ENCODE assay signal across 19 cellular contexts in genomic region chr5:159071382-159071781, GRCh38. TPM values are rescaled to one million over a fixed set of nuclear protein-coding genes. Genes with fewer than 3 reads are reported as not detected.
DNase-seq lines count a peak whose midpoint lies in the region; TF ChIP-seq lines count a peak whose summit lies in the region.
"Had no signal": no experiment of that assay in that cellular context is flagged by ENCODE, and none has a peak within 500 bp of the region (broad histone marks: within the 10 kb centered on the region; RNA-seq: fewer than 3 reads in every experiment).

No MANE protein-coding gene starts in this region.

- no peak overlapping the region for H3K4me3 Mint-ChIP-seq in activated naive CD4-positive, alpha-beta T cell treated with anti-CD3 and anti-CD28 coated beads for 36 hours
- H3K4me3 Mint-ChIP-seq in activated naive CD4-positive, alpha-beta T cell treated with anti-CD3 and anti-CD28 coated beads, Interleukin-2, amount 10 ng/mL, durations not matched to agents 7 days and 5 days, result no peak overlapping the region
- peak overlapping the region; percentile 19 for H3K4me3 Mint-ChIP-seq in T-helper 2 cell treated with Interferon-gamma antibody and Interleukin-4, amounts not matched to agents 5 μg/mL and 100 μg/mL, for 36 hours
- H3K4me3 Mint-ChIP-seq in osteocyte (ENCODE audit: unreplicated experiment), result no peak overlapping the region
- H3K4me3 Mint-ChIP-seq: central memory CD8-positive, alpha-beta T cell; H9; mesothelial cell of epicardium; neural crest cell had no signal

- H3K36me3 Mint-ChIP-seq in activated naive CD4-positive, alpha-beta T cell treated with anti-CD3 and anti-CD28 coated beads for 36 hours (ENCODE audit: low read depth), result no peaks in the 10 kb centered on the region
- H3K36me3 Mint-ChIP-seq in activated naive CD4-positive, alpha-beta T cell treated with anti-CD3 and anti-CD28 coated beads, Interleukin-2, amount 10 ng/mL, durations not matched to agents 7 days and 5 days, result no peaks in the 10 kb centered on the region
- H3K36me3 Mint-ChIP-seq in T-helper 2 cell treated with Interferon-gamma antibody and Interleukin-4, amounts not matched to agents 5 μg/mL and 100 μg/mL, for 36 hours (ENCODE audit: low read depth), result no peaks in the 10 kb centered on the region
- peaks cover 71% of the 10 kb centered on the region for H3K36me3 Mint-ChIP-seq in osteocyte (ENCODE audit: unreplicated experiment)
- H3K36me3 Mint-ChIP-seq: mesothelial cell of epicardium had no signal

- TF ChIP-seq CTCF in uterus (IDR thresholded peaks at IDR 0.05), result no peak
- TF ChIP-seq CTCF in osteocyte (IDR thresholded peaks at IDR 0.05), result no peak

- H3K4me1 ChIP-seq in uterus, result no peaks in the 10 kb centered on the region
- H3K4me1 ChIP-seq: adrenal gland, Caco-2 had no signal

- no peaks in the 10 kb centered on the region for H3K27me3 ChIP-seq in uterus
- H3K27me3 ChIP-seq: adrenal gland had no signal

- no peak for TF ChIP-seq POLR2A in uterus (IDR thresholded peaks at IDR 0.05)

- DNase-seq in activated naive CD4-positive, alpha-beta T cell treated with anti-CD3 and anti-CD28 coated beads for 36 hours, result peak; percentile 27
- no peak for DNase-seq in activated naive CD4-positive, alpha-beta T cell treated with anti-CD3 and anti-CD28 coated beads, Interleukin-2, amount 10 ng/mL, durations not matched to agents 7 days and 5 days
- DNase-seq in NCI-H187 (lab: John Stamatoyannopoulos, UW), result peak; percentile 78 to 90
- DNase-seq in T-helper 2 cell treated with Interferon-gamma antibody and Interleukin-4, amounts not matched to agents 5 μg/mL and 100 μg/mL, for 36 hours (ENCODE audit: low spot score), result no peak
- DNase-seq in uterus, result no peak
- DNase-seq in osteocyte (ENCODE audit: extremely low spot score, unreplicated experiment), result no peak
- no peak for DNase-seq in NOMO-1 treated with dmso at 0.1 percent for 144 hours (lab: John Stamatoyannopoulos, UW; ENCODE audit: unreplicated experiment)
- no peak for DNase-seq in middle frontal gyrus (ENCODE audit: extremely low spot score, low spot score)
- DNase-seq: activated CD4-positive, alpha-beta T cell treated with anti-CD3 and anti-CD28 coated beads, Interleukin-2, amount 50 U/mL, for 1 hour; adrenal gland; Caco-2; H9; hypothalamus; NCI-H226 had no signal

- no peak overlapping the region for H3K27ac Mint-ChIP-seq in activated naive CD4-positive, alpha-beta T cell treated with anti-CD3 and anti-CD28 coated beads for 36 hours
- no peak overlapping the region for H3K27ac Mint-ChIP-seq in activated naive CD4-positive, alpha-beta T cell treated with anti-CD3 and anti-CD28 coated beads, Interleukin-2, amount 10 ng/mL, durations not matched to agents 7 days and 5 days
- H3K27ac Mint-ChIP-seq in T-helper 2 cell treated with Interferon-gamma antibody and Interleukin-4, amounts not matched to agents 5 μg/mL and 100 μg/mL, for 36 hours, result no peak overlapping the region
- H3K27ac Mint-ChIP-seq in osteocyte (ENCODE audit: unreplicated experiment), result no peak overlapping the region
- H3K27ac Mint-ChIP-seq: H9, mesothelial cell of epicardium had no signal

- H3K4me3 ChIP-seq in uterus, result no peak overlapping the region
- H3K4me3 ChIP-seq: adrenal gland, SK-N-MC had no signal

- peaks cover 6% of the 10 kb centered on the region for H3K4me1 Mint-ChIP-seq in activated naive CD4-positive, alpha-beta T cell treated with anti-CD3 and anti-CD28 coated beads for 36 hours (ENCODE audit: low read depth)
- peaks cover 21% of the 10 kb centered on the region for H3K4me1 Mint-ChIP-seq in activated naive CD4-positive, alpha-beta T cell treated with anti-CD3 and anti-CD28 coated beads, Interleukin-2, amount 10 ng/mL, durations not matched to agents 7 days and 5 days
- H3K4me1 Mint-ChIP-seq in T-helper 2 cell treated with Interferon-gamma antibody and Interleukin-4, amounts not matched to agents 5 μg/mL and 100 μg/mL, for 36 hours (ENCODE audit: low read depth), result peaks cover 9% of the 10 kb centered on the region
- peaks cover 54% of the 10 kb centered on the region for H3K4me1 Mint-ChIP-seq in osteocyte (ENCODE audit: unreplicated experiment)
- H3K4me1 Mint-ChIP-seq: central memory CD8-positive, alpha-beta T cell; mesothelial cell of epicardium had no signal

- H3K36me3 ChIP-seq in uterus, result no peaks in the 10 kb centered on the region
- H3K36me3 ChIP-seq: adrenal gland had no signal

- intact Hi-C loops in activated naive CD4-positive, alpha-beta T cell treated with anti-CD3 and anti-CD28 coated beads for 36 hours (cut with micrococcal nuclease), result no loop called here
- intact Hi-C loops in uterus (cut with DNase I; ENCODE audit: low total_unique reads), result no loop called here

- H3K9me3 ChIP-seq in uterus, result no peaks in the 10 kb centered on the region
- H3K9me3 ChIP-seq: adrenal gland, Caco-2 had no signal

- H3K9me3 Mint-ChIP-seq in activated naive CD4-positive, alpha-beta T cell treated with anti-CD3 and anti-CD28 coated beads for 36 hours, result no peaks in the 10 kb centered on the region
- no peaks in the 10 kb centered on the region for H3K9me3 Mint-ChIP-seq in activated naive CD4-positive, alpha-beta T cell treated with anti-CD3 and anti-CD28 coated beads, Interleukin-2, amount 10 ng/mL, durations not matched to agents 7 days and 5 days
- H3K9me3 Mint-ChIP-seq in T-helper 2 cell treated with Interferon-gamma antibody and Interleukin-4, amounts not matched to agents 5 μg/mL and 100 μg/mL, for 36 hours, result no peaks in the 10 kb centered on the region
- no peaks in the 10 kb centered on the region for H3K9me3 Mint-ChIP-seq in osteocyte (ENCODE audit: unreplicated experiment)
- H3K9me3 Mint-ChIP-seq: central memory CD8-positive, alpha-beta T cell; H9; mesothelial cell of epicardium; neural crest cell had no signal

- H3K27me3 Mint-ChIP-seq in activated naive CD4-positive, alpha-beta T cell treated with anti-CD3 and anti-CD28 coated beads for 36 hours (ENCODE audit: low read depth), result peaks cover 19% of the 10 kb centered on the region
- peaks cover 22% of the 10 kb centered on the region for H3K27me3 Mint-ChIP-seq in activated naive CD4-positive, alpha-beta T cell treated with anti-CD3 and anti-CD28 coated beads, Interleukin-2, amount 10 ng/mL, durations not matched to agents 7 days and 5 days
- H3K27me3 Mint-ChIP-seq in T-helper 2 cell treated with Interferon-gamma antibody and Interleukin-4, amounts not matched to agents 5 μg/mL and 100 μg/mL, for 36 hours (ENCODE audit: low read depth), result peaks cover 53% of the 10 kb centered on the region
- H3K27me3 Mint-ChIP-seq in osteocyte (ENCODE audit: unreplicated experiment), result no peaks in the 10 kb centered on the region

- CTCF ChIA-PET in activated naive CD4-positive, alpha-beta T cell treated with anti-CD3 and anti-CD28 coated beads for 36 hours (lab: Charles Lee), result no interaction called here
- CTCF ChIA-PET in activated naive CD4-positive, alpha-beta T cell treated with anti-CD3 and anti-CD28 coated beads, Interleukin-2, amount 10 ng/mL, durations not matched to agents 7 days and 5 days (lab: Charles Lee), result no interaction called here

- peak overlapping the region; percentile 7 to 65 for H3K27ac ChIP-seq in uterus
- H3K27ac ChIP-seq: adrenal gland, SK-N-MC had no signal

RNA-seq across cellular contexts. Expression of gene EBF1, which starts 28.3 kb away (rescaled TPM):
- under 1 TPM in 1 of 2 experiments, not detected in 1; 0.20 TPM for total RNA-seq in activated naive CD4-positive, alpha-beta T cell treated with anti-CD3 and anti-CD28 coated beads for 36 hours
- total RNA-seq in uterus (10 to 100 TPM; 16.2 to 82.6 (median 29.2) TPM), osteocyte (139 TPM in 2 replicates)
- total RNA-seq: Caco-2, H9, HT-29 had no signal

Comparison
In these comparisons a context has a peak if more than half of its experiments do, and no peak if none do; other contexts are left out.
1. DNase-seq: peak in activated naive CD4-positive, alpha-beta T cell treated with anti-CD3 and anti-CD28 coated beads for 36 hours (single experiment) and NCI-H187 (2 of 2); none in activated naive CD4-positive, alpha-beta T cell treated with anti-CD3 and anti-CD28 coated beads, Interleukin-2, amount 10 ng/mL, durations not matched to agents 7 days and 5 days (single experiment), T-helper 2 cell treated with Interferon-gamma antibody and Interleukin-4, amounts not matched to agents 5 μg/mL and 100 μg/mL, for 36 hours (single experiment), uterus (0 of 2), osteocyte (single experiment), NOMO-1 treated with dmso at 0.1 percent for 144 hours (single experiment) and middle frontal gyrus (single experiment).
2. RNA of gene EBF1, which starts 28.3 kb away (total RNA-seq): 139 TPM in osteocyte and 16.2 to 82.6 TPM in uterus; 0.20 TPM in activated naive CD4-positive, alpha-beta T cell treated with anti-CD3 and anti-CD28 coated beads for 36 hours; every median in the first group is over 10 times any median in the second.